ENCODE assay signal across 1 cellular context in genomic region chr9:128947423-128948310, GRCh38.
TF ChIP-seq lines count a peak whose summit lies in the region.

Gene DOLK (minus strand): TSS chr9:128947603. CDS start chr9:128947303, 300 bp downstream.
Gene NUP188 (plus strand): TSS chr9:128947699. CDS start chr9:128947720, 21 bp downstream.

TF ChIP-seq in K562, 482 proteins besides CTCF, POLR2A, EP300 and RAD21 (continued from another document and continues in another):
- TF ChIP-seq RERE (CRISPR knock-in tag; IDR thresholded peaks at IDR 0.05; ENCODE audit: borderline replicate concordance) (no peak), KHSRP (IDR thresholded peaks at IDR 0.05) (no peak; the same call in 1 of the 2 replicates), MED1 (CRISPR knock-in tag; IDR thresholded peaks at IDR 0.05; ENCODE audit: borderline replicate concordance) (no peak), ZNF41 (CRISPR knock-in tag; conservative IDR thresholded peaks at IDR 0.05) (no peak), TAF9B (IDR thresholded peaks at IDR 0.05; ENCODE audit: partially characterized antibody) (peak; percentile 93), WHSC1 (IDR thresholded peaks at IDR 0.05; ENCODE audit: low read length) (no peak), ZNF23 (CRISPR knock-in tag; IDR thresholded peaks at IDR 0.05) (no peak), POLR2G (IDR thresholded peaks at IDR 0.05; ENCODE audit: low read depth, low read length) (peak; percentile 99), GTF2F1 (IDR thresholded peaks at IDR 0.05; ENCODE audit: low read depth, low read length) (no peak), MTA3 (IDR thresholded peaks at IDR 0.05; ENCODE audit: borderline replicate concordance) (peak; percentile 63; the same call in 1 of the 2 replicates), PHTF2 (CRISPR knock-in tag; IDR thresholded peaks at IDR 0.05) (no peak), CREB1 (IDR thresholded peaks at IDR 0.05) (peak; percentile 87), CREB1 (CRISPR knock-in tag; IDR thresholded peaks at IDR 0.05) (peak; percentile 84), GATA2 (CRISPR knock-in tag; IDR thresholded peaks at IDR 0.05) (no peak), SRF (CRISPR knock-in tag; IDR thresholded peaks at IDR 0.05) (no peak), CSDE1 (IDR thresholded peaks at IDR 0.05) (0 out of 4 replicates have a peak, but pooled peaks of 1 of the 2 experiments have one; percentile 58), EZH2 (IDR thresholded peaks at IDR 0.05; ENCODE audit: borderline replicate concordance, low read depth, low read length) (no peak), ZNF197 (CRISPR knock-in tag; IDR thresholded peaks at IDR 0.05; ENCODE audit: low read depth) (no peak), PREB (CRISPR knock-in tag; IDR thresholded peaks at IDR 0.05) (no peak), ZNF707 (CRISPR knock-in tag; conservative IDR thresholded peaks at IDR 0.05) (no peak), NFYB (IDR thresholded peaks at IDR 0.05; ENCODE audit: extremely low read depth, insufficient read length) (no peak), CREBBP (IDR thresholded peaks at IDR 0.05; ENCODE audit: low read depth, low read length) (no peak), ZNF174 (CRISPR knock-in tag; IDR thresholded peaks at IDR 0.05) (no peak), EHMT2 (IDR thresholded peaks at IDR 0.05) (no peak), ZC3H8 (IDR thresholded peaks at IDR 0.05) (no peak), TAF15 (IDR thresholded peaks at IDR 0.05; ENCODE audit: low read depth, low read length) (no peak), KLF13 (tag; IDR thresholded peaks at IDR 0.05; ENCODE audit: borderline replicate concordance, low read depth) (0 out of 2 replicates have a peak, but pooled peaks have one; percentile 69), ZNF644 (tag; IDR thresholded peaks at IDR 0.05; ENCODE audit: low read depth) (no peak), ERF (CRISPR knock-in tag; IDR thresholded peaks at IDR 0.05) (no peak), PHB2 (IDR thresholded peaks at IDR 0.05; ENCODE audit: low read depth) (no peak), TFE3 (CRISPR knock-in tag; IDR thresholded peaks at IDR 0.05) (peak; percentile 100), TEAD4 (IDR thresholded peaks at IDR 0.05; ENCODE audit: low read length) (peak; percentile 35; the same call in 1 of the 2 replicates), TEAD4 (CRISPR knock-in tag; IDR thresholded peaks at IDR 0.05; ENCODE audit: borderline replicate concordance) (no peak), NFE2L1 (tag; IDR thresholded peaks at IDR 0.05; ENCODE audit: borderline replicate concordance, low read depth) (no peak), DNMT1 (IDR thresholded peaks at IDR 0.05) (no peak), OTX1 (CRISPR knock-in tag; IDR thresholded peaks at IDR 0.05) (no peak)
- TF ChIP-seq, protein P1, sequence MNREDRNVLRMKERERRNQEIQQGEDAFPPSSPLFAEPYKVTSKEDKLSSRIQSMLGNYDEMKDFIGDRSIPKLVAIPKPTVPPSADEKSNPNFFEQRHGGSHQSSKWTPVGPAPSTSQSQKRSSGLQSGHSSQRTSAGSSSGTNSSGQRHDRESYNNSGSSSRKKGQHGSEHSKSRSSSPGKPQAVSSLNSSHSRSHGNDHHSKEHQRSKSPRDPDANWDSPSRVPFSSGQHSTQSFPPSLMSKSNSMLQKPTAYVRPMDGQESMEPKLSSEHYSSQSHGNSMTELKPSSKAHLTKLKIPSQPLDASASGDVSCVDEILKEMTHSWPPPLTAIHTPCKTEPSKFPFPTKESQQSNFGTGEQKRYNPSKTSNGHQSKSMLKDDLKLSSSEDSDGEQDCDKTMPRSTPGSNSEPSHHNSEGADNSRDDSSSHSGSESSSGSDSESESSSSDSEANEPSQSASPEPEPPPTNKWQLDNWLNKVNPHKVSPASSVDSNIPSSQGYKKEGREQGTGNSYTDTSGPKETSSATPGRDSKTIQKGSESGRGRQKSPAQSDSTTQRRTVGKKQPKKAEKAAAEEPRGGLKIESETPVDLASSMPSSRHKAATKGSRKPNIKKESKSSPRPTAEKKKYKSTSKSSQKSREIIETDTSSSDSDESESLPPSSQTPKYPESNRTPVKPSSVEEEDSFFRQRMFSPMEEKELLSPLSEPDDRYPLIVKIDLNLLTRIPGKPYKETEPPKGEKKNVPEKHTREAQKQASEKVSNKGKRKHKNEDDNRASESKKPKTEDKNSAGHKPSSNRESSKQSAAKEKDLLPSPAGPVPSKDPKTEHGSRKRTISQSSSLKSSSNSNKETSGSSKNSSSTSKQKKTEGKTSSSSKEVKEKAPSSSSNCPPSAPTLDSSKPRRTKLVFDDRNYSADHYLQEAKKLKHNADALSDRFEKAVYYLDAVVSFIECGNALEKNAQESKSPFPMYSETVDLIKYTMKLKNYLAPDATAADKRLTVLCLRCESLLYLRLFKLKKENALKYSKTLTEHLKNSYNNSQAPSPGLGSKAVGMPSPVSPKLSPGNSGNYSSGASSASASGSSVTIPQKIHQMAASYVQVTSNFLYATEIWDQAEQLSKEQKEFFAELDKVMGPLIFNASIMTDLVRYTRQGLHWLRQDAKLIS (CRISPR knock-in tag; IDR thresholded peaks at IDR 0.05), result peak; percentile 58; the same call in 1 of the 2 replicates
- TF ChIP-seq, protein P2, sequence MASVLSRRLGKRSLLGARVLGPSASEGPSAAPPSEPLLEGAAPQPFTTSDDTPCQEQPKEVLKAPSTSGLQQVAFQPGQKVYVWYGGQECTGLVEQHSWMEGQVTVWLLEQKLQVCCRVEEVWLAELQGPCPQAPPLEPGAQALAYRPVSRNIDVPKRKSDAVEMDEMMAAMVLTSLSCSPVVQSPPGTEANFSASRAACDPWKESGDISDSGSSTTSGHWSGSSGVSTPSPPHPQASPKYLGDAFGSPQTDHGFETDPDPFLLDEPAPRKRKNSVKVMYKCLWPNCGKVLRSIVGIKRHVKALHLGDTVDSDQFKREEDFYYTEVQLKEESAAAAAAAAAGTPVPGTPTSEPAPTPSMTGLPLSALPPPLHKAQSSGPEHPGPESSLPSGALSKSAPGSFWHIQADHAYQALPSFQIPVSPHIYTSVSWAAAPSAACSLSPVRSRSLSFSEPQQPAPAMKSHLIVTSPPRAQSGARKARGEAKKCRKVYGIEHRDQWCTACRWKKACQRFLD (CRISPR knock-in tag; IDR thresholded peaks at IDR 0.05), result peak; percentile 61; the same call in 1 of the 2 replicates
- TF ChIP-seq, protein P3, sequence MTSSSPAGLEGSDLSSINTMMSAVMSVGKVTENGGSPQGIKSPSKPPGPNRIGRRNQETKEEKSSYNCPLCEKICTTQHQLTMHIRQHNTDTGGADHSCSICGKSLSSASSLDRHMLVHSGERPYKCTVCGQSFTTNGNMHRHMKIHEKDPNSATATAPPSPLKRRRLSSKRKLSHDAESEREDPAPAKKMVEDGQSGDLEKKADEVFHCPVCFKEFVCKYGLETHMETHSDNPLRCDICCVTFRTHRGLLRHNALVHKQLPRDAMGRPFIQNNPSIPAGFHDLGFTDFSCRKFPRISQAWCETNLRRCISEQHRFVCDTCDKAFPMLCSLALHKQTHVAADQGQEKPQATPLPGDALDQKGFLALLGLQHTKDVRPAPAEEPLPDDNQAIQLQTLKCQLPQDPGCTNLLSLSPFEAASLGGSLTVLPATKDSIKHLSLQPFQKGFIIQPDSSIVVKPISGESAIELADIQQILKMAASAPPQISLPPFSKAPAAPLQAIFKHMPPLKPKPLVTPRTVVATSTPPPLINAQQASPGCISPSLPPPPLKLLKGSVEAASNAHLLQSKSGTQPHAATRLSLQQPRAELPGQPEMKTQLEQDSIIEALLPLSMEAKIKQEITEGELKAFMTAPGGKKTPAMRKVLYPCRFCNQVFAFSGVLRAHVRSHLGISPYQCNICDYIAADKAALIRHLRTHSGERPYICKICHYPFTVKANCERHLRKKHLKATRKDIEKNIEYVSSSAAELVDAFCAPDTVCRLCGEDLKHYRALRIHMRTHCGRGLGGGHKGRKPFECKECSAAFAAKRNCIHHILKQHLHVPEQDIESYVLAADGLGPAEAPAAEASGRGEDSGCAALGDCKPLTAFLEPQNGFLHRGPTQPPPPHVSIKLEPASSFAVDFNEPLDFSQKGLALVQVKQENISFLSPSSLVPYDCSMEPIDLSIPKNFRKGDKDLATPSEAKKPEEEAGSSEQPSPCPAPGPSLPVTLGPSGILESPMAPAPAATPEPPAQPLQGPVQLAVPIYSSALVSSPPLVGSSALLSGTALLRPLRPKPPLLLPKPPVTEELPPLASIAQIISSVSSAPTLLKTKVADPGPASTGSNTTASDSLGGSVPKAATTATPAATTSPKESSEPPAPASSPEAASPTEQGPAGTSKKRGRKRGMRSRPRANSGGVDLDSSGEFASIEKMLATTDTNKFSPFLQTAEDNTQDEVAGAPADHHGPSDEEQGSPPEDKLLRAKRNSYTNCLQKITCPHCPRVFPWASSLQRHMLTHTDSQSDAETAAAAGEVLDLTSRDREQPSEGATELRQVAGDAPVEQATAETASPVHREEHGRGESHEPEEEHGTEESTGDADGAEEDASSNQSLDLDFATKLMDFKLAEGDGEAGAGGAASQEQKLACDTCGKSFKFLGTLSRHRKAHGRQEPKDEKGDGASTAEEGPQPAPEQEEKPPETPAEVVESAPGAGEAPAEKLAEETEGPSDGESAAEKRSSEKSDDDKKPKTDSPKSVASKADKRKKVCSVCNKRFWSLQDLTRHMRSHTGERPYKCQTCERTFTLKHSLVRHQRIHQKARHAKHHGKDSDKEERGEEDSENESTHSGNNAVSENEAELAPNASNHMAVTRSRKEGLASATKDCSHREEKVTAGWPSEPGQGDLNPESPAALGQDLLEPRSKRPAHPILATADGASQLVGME (CRISPR knock-in tag; IDR thresholded peaks at IDR 0.05), result peak; percentile 22; the same call in 1 of the 2 replicates
- TF ChIP-seq, protein P4, sequence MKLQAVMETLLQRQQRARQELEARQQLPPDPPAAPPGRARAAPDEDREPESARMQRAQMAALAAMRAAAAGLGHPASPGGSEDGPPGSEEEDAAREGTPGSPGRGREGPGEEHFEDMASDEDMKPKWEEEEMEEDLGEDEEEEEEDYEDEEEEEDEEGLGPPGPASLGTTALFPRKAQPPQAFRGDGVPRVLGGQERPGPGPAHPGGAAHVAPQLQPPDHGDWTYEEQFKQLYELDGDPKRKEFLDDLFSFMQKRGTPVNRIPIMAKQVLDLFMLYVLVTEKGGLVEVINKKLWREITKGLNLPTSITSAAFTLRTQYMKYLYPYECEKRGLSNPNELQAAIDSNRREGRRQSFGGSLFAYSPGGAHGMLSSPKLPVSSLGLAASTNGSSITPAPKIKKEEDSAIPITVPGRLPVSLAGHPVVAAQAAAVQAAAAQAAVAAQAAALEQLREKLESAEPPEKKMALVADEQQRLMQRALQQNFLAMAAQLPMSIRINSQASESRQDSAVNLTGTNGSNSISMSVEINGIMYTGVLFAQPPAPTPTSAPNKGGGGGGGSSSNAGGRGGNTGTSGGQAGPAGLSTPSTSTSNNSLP (IDR thresholded peaks at IDR 0.05; ENCODE audit: borderline replicate concordance, low read depth, low read length), result no peak
- TF ChIP-seq, protein P5, sequence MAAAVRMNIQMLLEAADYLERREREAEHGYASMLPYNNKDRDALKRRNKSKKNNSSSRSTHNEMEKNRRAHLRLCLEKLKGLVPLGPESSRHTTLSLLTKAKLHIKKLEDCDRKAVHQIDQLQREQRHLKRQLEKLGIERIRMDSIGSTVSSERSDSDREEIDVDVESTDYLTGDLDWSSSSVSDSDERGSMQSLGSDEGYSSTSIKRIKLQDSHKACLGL (CRISPR knock-in tag; IDR thresholded peaks at IDR 0.05; ENCODE audit: borderline replicate concordance, poor library complexity, severe bottlenecking), result peak; percentile 71
